In the genomic region with DNA sequence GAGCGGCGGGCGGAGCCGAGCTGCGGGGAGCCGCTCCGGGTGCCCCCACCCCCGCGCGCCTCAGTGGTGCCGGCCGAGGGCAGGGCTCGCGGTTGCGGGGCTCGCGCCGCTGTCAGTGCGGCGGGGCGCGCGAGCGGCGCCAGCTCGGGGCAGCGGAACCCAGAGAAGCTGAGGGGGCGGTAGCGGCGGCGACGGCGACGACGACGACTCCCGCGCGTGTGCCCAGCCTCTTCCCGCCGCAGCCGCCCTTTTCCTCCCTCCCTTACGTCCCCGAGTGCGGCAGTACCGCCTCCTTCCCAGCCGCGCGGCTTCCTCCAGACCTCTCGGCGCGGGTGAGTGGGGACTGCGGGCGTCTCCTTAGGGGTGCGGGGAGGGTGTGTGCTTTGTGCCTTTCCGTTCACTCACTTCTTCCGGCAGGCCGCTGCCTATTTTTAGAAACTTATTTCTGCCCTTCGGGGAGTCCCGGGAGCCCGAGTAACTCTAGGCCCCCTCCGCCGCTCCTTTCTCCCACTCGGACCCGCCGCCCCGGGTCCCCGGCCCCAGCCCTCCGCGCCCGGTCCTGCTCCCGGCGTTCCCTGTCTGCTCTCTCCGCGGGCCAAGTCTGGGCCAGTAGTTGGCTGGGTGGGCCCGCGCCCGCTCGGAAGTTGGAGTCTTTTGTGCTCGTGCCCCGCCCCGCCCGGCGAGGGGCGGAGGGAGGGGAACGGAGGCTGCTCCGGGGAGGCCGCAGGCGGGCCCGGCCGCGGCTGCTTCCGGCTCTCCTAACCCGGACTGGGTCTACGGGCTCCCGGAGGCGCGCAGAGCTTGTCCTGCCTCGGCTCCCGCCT, we compare ENCODE assay signal across 1 cellular context.
A peak's percentile ranks its signal among the peaks of the same experiment; 100 is the strongest.
TF ChIP-seq lines count a peak whose summit lies in the region.

Gene RALY (plus strand): TSS at position 112 of the 824 bp plus-strand sequence. CDS start 78,164 bp downstream, outside the sequence.

TF ChIP-seq in GM12878, 131 proteins besides CTCF, POLR2A, EP300 and RAD21 (continued from another document and continues in another):
- TF ChIP-seq PRDM15 (CRISPR knock-in tag; IDR thresholded peaks at IDR 0.05) = no peak
- TF ChIP-seq CEBPB (IDR thresholded peaks at IDR 0.05; ENCODE audit: borderline replicate concordance in 1 of 2, low read depth in 2 of 2, low read length in 2 of 2) = no peak
- no peak for TF ChIP-seq ZNF622 (IDR thresholded peaks at IDR 0.05)
- TF ChIP-seq ZZZ3 (IDR thresholded peaks at IDR 0.05; ENCODE audit: control insufficient read depth, insufficient read length, low read depth) = no peak
- no peak for TF ChIP-seq EED (IDR thresholded peaks at IDR 0.05; ENCODE audit: low read depth)
- TF ChIP-seq POLR2AphosphoS5 (IDR thresholded peaks at IDR 0.05; ENCODE audit: low read length) = peak; percentile 98
- TF ChIP-seq HSF1 (IDR thresholded peaks at IDR 0.05; ENCODE audit: low read depth, low read length) = no peak
- peak in 1 of 2 experiments; percentile 80; a peak in 2 of 3 replicates for TF ChIP-seq EGR1 (IDR thresholded peaks at IDR 0.05; ENCODE audit: borderline replicate concordance in 1 of 2, low read depth in 2 of 2, low read length in 2 of 2)
- no peak for TF ChIP-seq KDM1A (IDR thresholded peaks at IDR 0.05; ENCODE audit: borderline replicate concordance)
- TF ChIP-seq, protein P1, sequence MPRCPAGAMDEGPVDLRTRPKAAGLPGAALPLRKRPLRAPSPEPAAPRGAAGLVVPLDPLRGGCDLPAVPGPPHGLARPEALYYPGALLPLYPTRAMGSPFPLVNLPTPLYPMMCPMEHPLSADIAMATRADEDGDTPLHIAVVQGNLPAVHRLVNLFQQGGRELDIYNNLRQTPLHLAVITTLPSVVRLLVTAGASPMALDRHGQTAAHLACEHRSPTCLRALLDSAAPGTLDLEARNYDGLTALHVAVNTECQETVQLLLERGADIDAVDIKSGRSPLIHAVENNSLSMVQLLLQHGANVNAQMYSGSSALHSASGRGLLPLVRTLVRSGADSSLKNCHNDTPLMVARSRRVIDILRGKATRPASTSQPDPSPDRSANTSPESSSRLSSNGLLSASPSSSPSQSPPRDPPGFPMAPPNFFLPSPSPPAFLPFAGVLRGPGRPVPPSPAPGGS (IDR thresholded peaks at IDR 0.05; ENCODE audit: borderline replicate concordance, insufficient read depth, low read depth, low read length, poor library complexity, severe bottlenecking) = peak; percentile 56
- TF ChIP-seq, protein P2, sequence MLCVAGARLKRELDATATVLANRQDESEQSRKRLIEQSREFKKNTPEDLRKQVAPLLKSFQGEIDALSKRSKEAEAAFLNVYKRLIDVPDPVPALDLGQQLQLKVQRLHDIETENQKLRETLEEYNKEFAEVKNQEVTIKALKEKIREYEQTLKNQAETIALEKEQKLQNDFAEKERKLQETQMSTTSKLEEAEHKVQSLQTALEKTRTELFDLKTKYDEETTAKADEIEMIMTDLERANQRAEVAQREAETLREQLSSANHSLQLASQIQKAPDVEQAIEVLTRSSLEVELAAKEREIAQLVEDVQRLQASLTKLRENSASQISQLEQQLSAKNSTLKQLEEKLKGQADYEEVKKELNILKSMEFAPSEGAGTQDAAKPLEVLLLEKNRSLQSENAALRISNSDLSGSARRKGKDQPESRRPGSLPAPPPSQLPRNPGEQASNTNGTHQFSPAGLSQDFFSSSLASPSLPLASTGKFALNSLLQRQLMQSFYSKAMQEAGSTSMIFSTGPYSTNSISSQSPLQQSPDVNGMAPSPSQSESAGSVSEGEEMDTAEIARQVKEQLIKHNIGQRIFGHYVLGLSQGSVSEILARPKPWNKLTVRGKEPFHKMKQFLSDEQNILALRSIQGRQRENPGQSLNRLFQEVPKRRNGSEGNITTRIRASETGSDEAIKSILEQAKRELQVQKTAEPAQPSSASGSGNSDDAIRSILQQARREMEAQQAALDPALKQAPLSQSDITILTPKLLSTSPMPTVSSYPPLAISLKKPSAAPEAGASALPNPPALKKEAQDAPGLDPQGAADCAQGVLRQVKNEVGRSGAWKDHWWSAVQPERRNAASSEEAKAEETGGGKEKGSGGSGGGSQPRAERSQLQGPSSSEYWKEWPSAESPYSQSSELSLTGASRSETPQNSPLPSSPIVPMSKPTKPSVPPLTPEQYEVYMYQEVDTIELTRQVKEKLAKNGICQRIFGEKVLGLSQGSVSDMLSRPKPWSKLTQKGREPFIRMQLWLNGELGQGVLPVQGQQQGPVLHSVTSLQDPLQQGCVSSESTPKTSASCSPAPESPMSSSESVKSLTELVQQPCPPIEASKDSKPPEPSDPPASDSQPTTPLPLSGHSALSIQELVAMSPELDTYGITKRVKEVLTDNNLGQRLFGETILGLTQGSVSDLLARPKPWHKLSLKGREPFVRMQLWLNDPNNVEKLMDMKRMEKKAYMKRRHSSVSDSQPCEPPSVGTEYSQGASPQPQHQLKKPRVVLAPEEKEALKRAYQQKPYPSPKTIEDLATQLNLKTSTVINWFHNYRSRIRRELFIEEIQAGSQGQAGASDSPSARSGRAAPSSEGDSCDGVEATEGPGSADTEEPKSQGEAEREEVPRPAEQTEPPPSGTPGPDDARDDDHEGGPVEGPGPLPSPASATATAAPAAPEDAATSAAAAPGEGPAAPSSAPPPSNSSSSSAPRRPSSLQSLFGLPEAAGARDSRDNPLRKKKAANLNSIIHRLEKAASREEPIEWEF (IDR thresholded peaks at IDR 0.05; ENCODE audit: insufficient replicate concordance, low read depth, low read length) = no peak
- peak; percentile 30; the same call in 1 of the 2 replicates for TF ChIP-seq GABPA (IDR thresholded peaks at IDR 0.05; ENCODE audit: low read depth)
- TF ChIP-seq, protein P3, sequence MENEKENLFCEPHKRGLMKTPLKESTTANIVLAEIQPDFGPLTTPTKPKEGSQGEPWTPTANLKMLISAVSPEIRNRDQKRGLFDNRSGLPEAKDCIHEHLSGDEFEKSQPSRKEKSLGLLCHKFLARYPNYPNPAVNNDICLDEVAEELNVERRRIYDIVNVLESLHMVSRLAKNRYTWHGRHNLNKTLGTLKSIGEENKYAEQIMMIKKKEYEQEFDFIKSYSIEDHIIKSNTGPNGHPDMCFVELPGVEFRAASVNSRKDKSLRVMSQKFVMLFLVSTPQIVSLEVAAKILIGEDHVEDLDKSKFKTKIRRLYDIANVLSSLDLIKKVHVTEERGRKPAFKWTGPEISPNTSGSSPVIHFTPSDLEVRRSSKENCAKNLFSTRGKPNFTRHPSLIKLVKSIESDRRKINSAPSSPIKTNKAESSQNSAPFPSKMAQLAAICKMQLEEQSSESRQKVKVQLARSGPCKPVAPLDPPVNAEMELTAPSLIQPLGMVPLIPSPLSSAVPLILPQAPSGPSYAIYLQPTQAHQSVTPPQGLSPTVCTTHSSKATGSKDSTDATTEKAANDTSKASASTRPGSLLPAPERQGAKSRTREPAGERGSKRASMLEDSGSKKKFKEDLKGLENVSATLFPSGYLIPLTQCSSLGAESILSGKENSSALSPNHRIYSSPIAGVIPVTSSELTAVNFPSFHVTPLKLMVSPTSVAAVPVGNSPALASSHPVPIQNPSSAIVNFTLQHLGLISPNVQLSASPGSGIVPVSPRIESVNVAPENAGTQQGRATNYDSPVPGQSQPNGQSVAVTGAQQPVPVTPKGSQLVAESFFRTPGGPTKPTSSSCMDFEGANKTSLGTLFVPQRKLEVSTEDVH (IDR thresholded peaks at IDR 0.05; ENCODE audit: low read depth, partially characterized antibody) = no peak
- peak; percentile 90 for TF ChIP-seq GATAD2B (conservative IDR thresholded peaks at IDR 0.05; ENCODE audit: low read depth)
- TF ChIP-seq SMAD5 (IDR thresholded peaks at IDR 0.05; ENCODE audit: low read depth) = no peak
- TF ChIP-seq RELA (IDR thresholded peaks at IDR 0.05; ENCODE audit: borderline replicate concordance, partially characterized antibody) = peak; percentile 17
- no peak for TF ChIP-seq MXI1 (IDR thresholded peaks at IDR 0.05; ENCODE audit: low read depth, low read length)
- TF ChIP-seq ZBED1 (IDR thresholded peaks at IDR 0.05; ENCODE audit: borderline replicate concordance) = no peak
- 0 out of 2 replicates have a peak, but pooled peaks have one; percentile 14 for TF ChIP-seq TBL1XR1 (IDR thresholded peaks at IDR 0.05; ENCODE audit: low read depth, low read length)
- TF ChIP-seq IKZF1 (conservative IDR thresholded peaks at IDR 0.05) = peak; percentile 81
- no peak for TF ChIP-seq RBBP5 (conservative IDR thresholded peaks at IDR 0.05)
- TF ChIP-seq E4F1 (IDR thresholded peaks at IDR 0.05; ENCODE audit: borderline replicate concordance, partially characterized antibody) = no peak
- no peak for TF ChIP-seq STAT3 (IDR thresholded peaks at IDR 0.05; ENCODE audit: low read depth, low read length)
- TF ChIP-seq MAX (IDR thresholded peaks at IDR 0.05; ENCODE audit: low read depth, low read length) = peak; percentile 24; the same call in 1 of the 2 replicates
- peak; percentile 42 to 69; a peak in 3 of 4 replicates for TF ChIP-seq BHLHE40 (IDR thresholded peaks at IDR 0.05; ENCODE audit: borderline replicate concordance in 1 of 2, low read depth in 2 of 2, low read length in 1 of 2)
- peak; percentile 65 for TF ChIP-seq ZNF24 (IDR thresholded peaks at IDR 0.05)
- no peak for TF ChIP-seq CHD1 (IDR thresholded peaks at IDR 0.05; ENCODE audit: low read depth, low read length)
- no peak for TF ChIP-seq SREBF2 (IDR thresholded peaks at IDR 0.05; ENCODE audit: low read length)
- TF ChIP-seq, protein P4, sequence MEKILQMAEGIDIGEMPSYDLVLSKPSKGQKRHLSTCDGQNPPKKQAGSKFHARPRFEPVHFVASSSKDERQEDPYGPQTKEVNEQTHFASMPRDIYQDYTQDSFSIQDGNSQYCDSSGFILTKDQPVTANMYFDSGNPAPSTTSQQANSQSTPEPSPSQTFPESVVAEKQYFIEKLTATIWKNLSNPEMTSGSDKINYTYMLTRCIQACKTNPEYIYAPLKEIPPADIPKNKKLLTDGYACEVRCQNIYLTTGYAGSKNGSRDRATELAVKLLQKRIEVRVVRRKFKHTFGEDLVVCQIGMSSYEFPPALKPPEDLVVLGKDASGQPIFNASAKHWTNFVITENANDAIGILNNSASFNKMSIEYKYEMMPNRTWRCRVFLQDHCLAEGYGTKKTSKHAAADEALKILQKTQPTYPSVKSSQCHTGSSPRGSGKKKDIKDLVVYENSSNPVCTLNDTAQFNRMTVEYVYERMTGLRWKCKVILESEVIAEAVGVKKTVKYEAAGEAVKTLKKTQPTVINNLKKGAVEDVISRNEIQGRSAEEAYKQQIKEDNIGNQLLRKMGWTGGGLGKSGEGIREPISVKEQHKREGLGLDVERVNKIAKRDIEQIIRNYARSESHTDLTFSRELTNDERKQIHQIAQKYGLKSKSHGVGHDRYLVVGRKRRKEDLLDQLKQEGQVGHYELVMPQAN (conservative IDR thresholded peaks at IDR 0.05) = peak; percentile 94
- 0 out of 2 replicates have a peak, but pooled peaks have one; percentile 45 for TF ChIP-seq NBN (IDR thresholded peaks at IDR 0.05)
- peak; percentile 94 for TF ChIP-seq POU2F2 (IDR thresholded peaks at IDR 0.05; ENCODE audit: borderline replicate concordance, low read depth, low read length)
